In the genomic region with DNA sequence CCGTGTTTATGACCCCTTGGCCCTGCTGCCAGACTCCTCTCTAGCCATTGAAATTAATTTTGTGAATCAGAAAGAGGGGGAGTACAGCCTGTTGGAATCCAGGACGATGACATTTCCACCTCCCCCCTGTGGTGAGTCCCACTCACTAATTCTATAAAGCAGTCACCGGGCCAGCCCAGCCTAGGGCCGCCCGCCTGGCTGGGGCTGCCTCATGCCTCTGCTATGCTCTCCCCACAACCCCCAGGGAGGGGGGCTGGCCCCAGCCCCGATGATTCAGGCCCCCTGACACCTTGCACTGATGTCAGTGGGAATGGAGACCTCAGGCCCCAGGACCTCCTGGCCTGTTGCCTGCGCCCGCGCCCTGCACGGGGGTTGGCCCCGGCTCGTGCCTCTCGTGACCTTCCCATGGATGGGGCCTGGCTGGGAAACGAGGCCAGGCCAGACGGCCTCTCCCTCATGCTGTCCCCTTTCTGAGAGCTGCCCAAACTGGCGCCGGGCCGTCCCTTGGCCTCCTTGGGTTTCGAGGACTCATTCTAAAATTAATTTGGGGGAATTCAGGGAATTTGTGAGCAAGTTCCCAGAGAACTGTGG, we compare ENCODE assay signal across 10 cellular contexts. TPM values are rescaled to one million over a fixed set of nuclear protein-coding genes. Genes with fewer than 3 reads are reported as not detected.
DNase-seq lines count a peak whose midpoint lies in the region; ATAC-seq, FAIRE-seq and TF ChIP-seq lines count a peak whose summit lies in the region.
"Had no signal": no experiment of that assay in that cellular context is flagged by ENCODE, and none has a peak within 500 bp of the region (broad histone marks: within the 10 kb centered on the region; RNA-seq: fewer than 3 reads in every experiment).

No MANE protein-coding gene starts in this region.

- ATAC-seq in A549 = peak; percentile 84 to 90
- ATAC-seq in GM18858 (IDR thresholded peaks at IDR 0.05; ENCODE audit: unreplicated experiment) = no peak
- ATAC-seq in GM21576 (IDR thresholded peaks at IDR 0.05; ENCODE audit: unreplicated experiment) = no peak
- no peak for ATAC-seq in HG03342 (IDR thresholded peaks at IDR 0.05; ENCODE audit: unreplicated experiment)

- 0 out of 2 replicates have a peak overlapping the region, but pooled peaks have one; percentile 15 for H2AFZ ChIP-seq in PC-9

- WGBS in A549 (ENCODE audit: missing lambda C conversion rate) = 36% methylated on average over 8 of the region's 19 CpGs
- WGBS in adrenal gland, 4 donors = 59 to 71% (median 65%) methylated on average over 4 to 19 of the region's 19 CpGs

- H3K27me3 ChIP-seq in PC-9 (ENCODE audit: insufficient read depth, low read depth) (no peaks in the 10 kb centered on the region), adrenal gland (no peaks in the 10 kb centered on the region)
- H3K27me3 ChIP-seq: BLaER1 had no signal

- no peak overlapping the region for H3K4me3 ChIP-seq in A549
- H3K4me3 ChIP-seq in PC-9 = no peak overlapping the region
- no peak overlapping the region for H3K4me3 ChIP-seq in adrenal gland
- H3K4me3 ChIP-seq: BLaER1 had no signal

- no peaks in the 10 kb centered on the region for H3K36me3 ChIP-seq in PC-9 (ENCODE audit: low read depth)
- H3K36me3 ChIP-seq in adrenal gland (replicated peaks in 1 of 2) = no peaks in the 10 kb centered on the region
- H3K36me3 ChIP-seq: BLaER1 had no signal

- TF ChIP-seq CTCF in A549 (IDR thresholded peaks at IDR 0.05) (no peak), PC-9 (conservative IDR thresholded peaks at IDR 0.05) (no peak), adrenal gland (IDR thresholded peaks at IDR 0.05) (no peak)

- H3K4me1 ChIP-seq in A549 (peaks cover 35% of the 10 kb centered on the region), PC-9 (replicated peaks; ENCODE audit: insufficient read depth) (peaks cover 38% of the 10 kb centered on the region), adrenal gland (replicated peaks in 1 of 2) (no peaks in the 10 kb centered on the region)

- TF ChIP-seq RAD21 in A549 (conservative IDR thresholded peaks at IDR 0.05 in 1 of 2, IDR thresholded peaks at IDR 0.05 in 1 of 2) = no peak

- DNase-seq in A549 (ENCODE audit: low read depth in 1 of 2, low spot score in 1 of 2) = peak; percentile 67 to 76
- peak; percentile 79 to 83 for DNase-seq in PC-9
- peak; percentile 95 for DNase-seq in fibroblast of gingiva (ENCODE audit: low read depth)
- DNase-seq in myocyte (ENCODE audit: low read depth) = peak; percentile 99
- DNase-seq in adrenal gland = no peak
- DNase-seq: NCI-H1930 had no signal

- FAIRE-seq in A549 (lab: Jason Lieb, UNC) = no peak

- no peaks in the 10 kb centered on the region for H3K9me2 ChIP-seq in PC-9 (ENCODE audit: insufficient read depth)

- H3K27ac ChIP-seq in A549 (peak overlapping the region in 1 of 2 experiments; percentile 75; a peak in 4 of 6 replicates), PC-9 (peak overlapping the region; percentile 19; the same call in 1 of the 2 replicates), adrenal gland (peak overlapping the region in 2 of 5 donors; percentile 3 to 16)
- H3K27ac ChIP-seq: BLaER1 had no signal

- H3K79me2 ChIP-seq in PC-9 (ENCODE audit: low read depth) = no peaks in the 10 kb centered on the region

- peak overlapping the region; percentile 38 for H3K4me2 ChIP-seq in A549
- H3K4me2 ChIP-seq in PC-9 = peak overlapping the region; percentile 42
- H3K4me2 ChIP-seq: BLaER1 had no signal

- H4K20me1 ChIP-seq in PC-9 (ENCODE audit: insufficient read depth) = no peaks in the 10 kb centered on the region
- H4K20me1 ChIP-seq: BLaER1 had no signal

- intact Hi-C loops in PC-9 (cut with micrococcal nuclease; ENCODE audit: unreplicated experiment) = no loop called here
- intact Hi-C loops in adrenal gland (cut with DNase I) = no loop called here

- CTCF ChIA-PET in A549 (lab: Yijun Ruan, JAX) = interaction anchor here (0.8 to 5.0 kb wide), 5 partner anchors 11 to 131 kb away, joined by 3 to 22 read pairs (median 3); no protein-coding TSS in a partner anchor
- CTCF ChIA-PET in PC-9 (lab: Charles Lee) = no interaction called here

- H3F3A ChIP-seq in PC-9 (ENCODE audit: insufficient read depth, low read depth) = peaks cover 3% of the 10 kb centered on the region; the same call in 1 of the 2 replicates

- peak; percentile 12 to 69; a peak in 1 of 5 replicates for TF ChIP-seq EP300 in A549 (IDR thresholded peaks at IDR 0.05)

- no peak for TF ChIP-seq POLR2A in A549 (IDR thresholded peaks at IDR 0.05; ENCODE audit: low read length)
- TF ChIP-seq POLR2A in adrenal gland (IDR thresholded peaks at IDR 0.05) = no peak

- H3K9me3 ChIP-seq in A549 (peaks cover 5% of the 10 kb centered on the region; the same call in 2 of the 3 replicates), PC-9 (ENCODE audit: insufficient read depth, low read depth) (no peaks in the 10 kb centered on the region), adrenal gland (replicated peaks in 1 of 3) (no peaks in the 10 kb centered on the region)

- POLR2A ChIA-PET in A549 (lab: Yijun Ruan, JAX) = interaction anchor here (0.5 kb wide), 1 partner anchor 763 kb away, joined by 3 read pairs; the partner anchor contains the start of gene GTF2I
- POLR2A ChIA-PET in PC-9 (lab: Charles Lee; ENCODE audit: unreplicated experiment) = no interaction called here

- no TSS peak for BruUV-seq in PC-9 (replicated peaks; lab: Mats Ljungman, UMichigan)

TF ChIP-seq in A549, 52 proteins besides CTCF, POLR2A, EP300 and RAD21 (continues in another document):
- no peak for TF ChIP-seq EHMT2 (IDR thresholded peaks at IDR 0.05; ENCODE audit: low read depth)
- TF ChIP-seq, protein P1, sequence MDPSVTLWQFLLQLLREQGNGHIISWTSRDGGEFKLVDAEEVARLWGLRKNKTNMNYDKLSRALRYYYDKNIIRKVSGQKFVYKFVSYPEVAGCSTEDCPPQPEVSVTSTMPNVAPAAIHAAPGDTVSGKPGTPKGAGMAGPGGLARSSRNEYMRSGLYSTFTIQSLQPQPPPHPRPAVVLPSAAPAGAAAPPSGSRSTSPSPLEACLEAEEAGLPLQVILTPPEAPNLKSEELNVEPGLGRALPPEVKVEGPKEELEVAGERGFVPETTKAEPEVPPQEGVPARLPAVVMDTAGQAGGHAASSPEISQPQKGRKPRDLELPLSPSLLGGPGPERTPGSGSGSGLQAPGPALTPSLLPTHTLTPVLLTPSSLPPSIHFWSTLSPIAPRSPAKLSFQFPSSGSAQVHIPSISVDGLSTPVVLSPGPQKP (IDR thresholded peaks at IDR 0.05; ENCODE audit: low read depth, low read length) = no peak
- no peak for TF ChIP-seq REST (IDR thresholded peaks at IDR 0.05)
- no peak for TF ChIP-seq MAZ (IDR thresholded peaks at IDR 0.05; ENCODE audit: borderline replicate concordance, low read depth, low read length)
- peak; percentile 72 for TF ChIP-seq E2F6 (IDR thresholded peaks at IDR 0.05; ENCODE audit: borderline replicate concordance, low read depth)
- TF ChIP-seq JUN (IDR thresholded peaks at IDR 0.05) = peak in 1 of 2 experiments; percentile 75; a peak in 2 of 5 replicates
- no peak for TF ChIP-seq KDM1A (IDR thresholded peaks at IDR 0.05; ENCODE audit: low read depth)
- no peak for TF ChIP-seq ZC3H11A (IDR thresholded peaks at IDR 0.05)

RNA-seq across cellular contexts. Expression of gene TMEM270, which starts 34.0 kb away (rescaled TPM):
- 0.16 TPM in 1 of 2 replicates, not detected in the other for polyA plus RNA-seq in A549 (2011; rRNA removed)
- polyA plus RNA-seq in A549 (2012; cell fraction: cytosol; rRNA removed) = 0.07 and 0.10 TPM in 2 replicates
- polyA plus RNA-seq in A549 (2012; cell fraction: nucleus; rRNA removed) = 0.06 and 0.17 TPM in 2 replicates
- polyA plus RNA-seq in A549 (2017; fragmentation: RNase III; extraction: RNeasy Plus Mini Kit Qiagen cat#74134 plus additional on column Dnase treatment) = not detected in 3 replicates
- not detected in 2 replicates for polyA minus RNA-seq in A549 (2011; rRNA and poly(A)+ RNA removed)
- 0.48 and 0.72 TPM in 2 replicates for total RNA-seq in PC-9 (2021)
- not detected in 2 replicates for total RNA-seq in myocyte
- polyA plus RNA-seq in myocyte (2012) = not detected
- not detected for total RNA-seq in adrenal gland
- polyA plus RNA-seq in adrenal gland = under 1 TPM in 2 of 3 donors, not detected in 1; 0.20 to 0.56 TPM

RNA-seq across cellular contexts. Expression of gene METTL27, which starts 52.6 kb away (rescaled TPM):
- polyA plus RNA-seq in A549 (2011; rRNA removed) (4.1 and 5.5 TPM in 2 replicates), A549 (2017; fragmentation: RNase III; extraction: RNeasy Plus Mini Kit Qiagen cat#74134 plus additional on column Dnase treatment) (4.9 to 5.8 TPM (median 5.3 TPM) in 3 replicates), adrenal gland (1 to 10 TPM in 2 of 3 donors, under 1 TPM in 1; 0.40 to 2.2 (median 1.1) TPM)
- 11.3 and 12.4 TPM in 2 replicates for polyA plus RNA-seq in A549 (2012; cell fraction: cytosol; rRNA removed)
- 7.8 and 11.8 TPM in 2 replicates for polyA plus RNA-seq in A549 (2012; cell fraction: nucleus; rRNA removed)
- polyA minus RNA-seq in A549 (2011; rRNA and poly(A)+ RNA removed) = 5.1 and 5.4 TPM in 2 replicates
- total RNA-seq in PC-9 (2021) (23.2 and 34.7 TPM in 2 replicates), myocyte (1.3 and 4.0 TPM in 2 replicates), adrenal gland (1 to 10 TPM in 7 of 8 donors, not detected in 1; 1.3 to 8.3 (median 3.3) TPM)
- polyA plus RNA-seq in myocyte (2012) = 3.3 TPM

Comparison
In these comparisons a context has a peak if more than half of its experiments do, and no peak if none do; other contexts are left out.
1. ATAC-seq: peak in A549 (2 of 2); none in GM18858 (single experiment), GM21576 (single experiment) and HG03342 (single experiment).
2. DNase-seq: peak in A549 (2 of 2), PC-9 (2 of 2), fibroblast of gingiva (single experiment) and myocyte (single experiment); none in adrenal gland (0 of 7).